In genomic region chr5:181051841-181052525, GRCh38 we compare ENCODE assay signal across 11 cellular contexts. TPM values are rescaled to one million over a fixed set of nuclear protein-coding genes. Genes with fewer than 3 reads are reported as not detected.
DNase-seq lines count a peak whose midpoint lies in the region; ATAC-seq and TF ChIP-seq lines count a peak whose summit lies in the region.
"Had no signal": no experiment of that assay in that cellular context is flagged by ENCODE, and none has a peak within 500 bp of the region (broad histone marks: within the 10 kb centered on the region; RNA-seq: fewer than 3 reads in every experiment).

No MANE protein-coding gene starts in this region.

- no peaks in the 10 kb centered on the region for H3K36me3 ChIP-seq in PC-3 (ENCODE audit: low read depth, low read length)

- peak overlapping the region; percentile 84 for H2AFZ ChIP-seq in PC-3 (ENCODE audit: low read length)

- peaks cover 4% of the 10 kb centered on the region for H3K36me3 Mint-ChIP-seq in activated CD8-positive, alpha-beta memory T cell treated with anti-CD3 and anti-CD28 coated beads, Interleukin-2, amount 10 ng/mL, durations not matched to agents 7 days and 5 days
- H3K36me3 Mint-ChIP-seq in endothelial cell (ENCODE audit: low read depth, unreplicated experiment): peaks cover 20% of the 10 kb centered on the region
- H3K36me3 Mint-ChIP-seq in stimulated activated naive B cell treated with anti-CD40 and anti-IgM and Interleukin-4, amounts not matched to agents 10 μg/mL and 1 μg/mL and 100 μg/mL, for 72 hours: peaks cover 3 to 4% of the 10 kb centered on the region in 2 donors

- TF ChIP-seq CTCF in PC-3 (conservative IDR thresholded peaks at IDR 0.05; ENCODE audit: low read depth, low read length): no peak
- TF ChIP-seq CTCF in endothelial cell (IDR thresholded peaks at IDR 0.05; ENCODE audit: unreplicated experiment): no peak

- BruUV-seq in PC-3 (replicated peaks; lab: Mats Ljungman, UMichigan): no TSS peak

- DNase-seq in activated CD8-positive, alpha-beta memory T cell treated with anti-CD3 and anti-CD28 coated beads, Interleukin-2, amount 10 ng/mL, durations not matched to agents 7 days and 5 days: peak; percentile 22
- DNase-seq in activated CD8-positive, alpha-beta memory T cell treated with anti-CD3 and anti-CD28 coated beads, Interleukin-2, amount 50 U/mL, for 4 hours: no peak
- no peak for DNase-seq in PC-3
- DNase-seq in endothelial cell (ENCODE audit: low spot score): no peak
- no peak for DNase-seq in stimulated activated naive B cell treated with anti-CD40 and anti-IgM and Interleukin-4, amounts not matched to agents 10 μg/mL and 1 μg/mL and 100 μg/mL, for 72 hours
- DNase-seq in HK-2 (ENCODE audit: unreplicated experiment): no peak
- no peak for DNase-seq in NCI-H1048 (lab: John Stamatoyannopoulos, UW)
- DNase-seq: activated CD4-positive, alpha-beta T cell treated with anti-CD3 and anti-CD28 coated beads, Interleukin-2, amount 50 U/mL, for 1 hour; central memory CD4-positive, alpha-beta T cell; stimulated activated CD4-positive, alpha-beta T cell treated with anti-CD3 and anti-CD28 coated beads, Interleukin-1b, Interleukin-23, amount 100 ng/mL, for 48 hours had no signal

- peak overlapping the region; percentile 51 for H3K27ac Mint-ChIP-seq in activated CD8-positive, alpha-beta memory T cell treated with anti-CD3 and anti-CD28 coated beads, Interleukin-2, amount 10 ng/mL, durations not matched to agents 7 days and 5 days
- no peak overlapping the region for H3K27ac Mint-ChIP-seq in endothelial cell (ENCODE audit: unreplicated experiment)
- peak overlapping the region; percentile 84 for H3K27ac Mint-ChIP-seq in stimulated activated naive B cell treated with anti-CD40 and anti-IgM and Interleukin-4, amounts not matched to agents 10 μg/mL and 1 μg/mL and 100 μg/mL, for 72 hours

- H3K9ac ChIP-seq in PC-3 (ENCODE audit: low read length): no peak overlapping the region

- no peaks in the 10 kb centered on the region for H3K79me2 ChIP-seq in PC-3 (ENCODE audit: low read length)

- H3K27me3 ChIP-seq in PC-3 (ENCODE audit: low read length): peaks cover 36% of the 10 kb centered on the region

- no peaks in the 10 kb centered on the region for H3K9me2 ChIP-seq in PC-3 (replicated peaks; ENCODE audit: low read length)

- H3K4me1 ChIP-seq in PC-3 (ENCODE audit: insufficient read depth, low read length): 0 out of 2 replicates have a peak, but pooled peaks cover 3% of the 10 kb centered on the region

- no peaks in the 10 kb centered on the region for H3K9me3 Mint-ChIP-seq in activated CD8-positive, alpha-beta memory T cell treated with anti-CD3 and anti-CD28 coated beads, Interleukin-2, amount 10 ng/mL, durations not matched to agents 7 days and 5 days (ENCODE audit: low read depth)
- no peaks in the 10 kb centered on the region for H3K9me3 Mint-ChIP-seq in endothelial cell (ENCODE audit: unreplicated experiment)
- peaks cover 4% of the 10 kb centered on the region in 2 donors for H3K9me3 Mint-ChIP-seq in stimulated activated naive B cell treated with anti-CD40 and anti-IgM and Interleukin-4, amounts not matched to agents 10 μg/mL and 1 μg/mL and 100 μg/mL, for 72 hours

- intact Hi-C loops in PC-3 (cut with micrococcal nuclease): loop anchor here (5.0 kb wide), 1 partner anchor 120 kb away; no protein-coding TSS in a partner anchor

- H3K27ac ChIP-seq in PC-3 (ENCODE audit: low read length): no peak overlapping the region

- H4K20me1 ChIP-seq in PC-3 (ENCODE audit: low read length): no peaks in the 10 kb centered on the region

- CTCF ChIA-PET in activated CD8-positive, alpha-beta memory T cell treated with anti-CD3 and anti-CD28 coated beads, Interleukin-2, amount 10 ng/mL, durations not matched to agents 7 days and 5 days (lab: Charles Lee): no interaction called here
- CTCF ChIA-PET in PC-3 (lab: Charles Lee): no interaction called here

- H3K9me3 ChIP-seq in PC-3 (ENCODE audit: low read length): no peaks in the 10 kb centered on the region

- no peaks in the 10 kb centered on the region for H3F3A ChIP-seq in PC-3 (ENCODE audit: low read length, unreplicated experiment)

- peak overlapping the region; percentile 77 for H3K4me2 ChIP-seq in PC-3 (ENCODE audit: low read length)

- ATAC-seq in activated CD8-positive, alpha-beta memory T cell treated with anti-CD3 and anti-CD28 coated beads, Interleukin-2, amount 10 ng/mL, durations not matched to agents 7 days and 5 days: no peak
- ATAC-seq in PC-3: no peak
- no peak for ATAC-seq in stimulated activated naive B cell treated with anti-CD40 and anti-IgM and Interleukin-4, amounts not matched to agents 10 μg/mL and 1 μg/mL and 100 μg/mL, for 72 hours (replicated peaks)
- ATAC-seq in HG02678 (IDR thresholded peaks at IDR 0.05; ENCODE audit: unreplicated experiment): no peak

- POLR2A ChIA-PET in PC-3 (lab: Charles Lee; ENCODE audit: unreplicated experiment): no interaction called here

- H3K4me1 Mint-ChIP-seq in activated CD8-positive, alpha-beta memory T cell treated with anti-CD3 and anti-CD28 coated beads, Interleukin-2, amount 10 ng/mL, durations not matched to agents 7 days and 5 days: peaks cover 10% of the 10 kb centered on the region
- H3K4me1 Mint-ChIP-seq in endothelial cell (ENCODE audit: unreplicated experiment): peaks cover 17% of the 10 kb centered on the region
- H3K4me1 Mint-ChIP-seq in stimulated activated naive B cell treated with anti-CD40 and anti-IgM and Interleukin-4, amounts not matched to agents 10 μg/mL and 1 μg/mL and 100 μg/mL, for 72 hours: peaks cover 22 to 26% of the 10 kb centered on the region in 2 donors

- peaks cover 71% of the 10 kb centered on the region for H3K27me3 Mint-ChIP-seq in activated CD8-positive, alpha-beta memory T cell treated with anti-CD3 and anti-CD28 coated beads, Interleukin-2, amount 10 ng/mL, durations not matched to agents 7 days and 5 days
- H3K27me3 Mint-ChIP-seq in endothelial cell (ENCODE audit: unreplicated experiment): peaks cover 32% of the 10 kb centered on the region
- peaks cover 54 to 72% of the 10 kb centered on the region in 2 donors for H3K27me3 Mint-ChIP-seq in stimulated activated naive B cell treated with anti-CD40 and anti-IgM and Interleukin-4, amounts not matched to agents 10 μg/mL and 1 μg/mL and 100 μg/mL, for 72 hours

- H3K4me3 Mint-ChIP-seq in activated CD8-positive, alpha-beta memory T cell treated with anti-CD3 and anti-CD28 coated beads, Interleukin-2, amount 10 ng/mL, durations not matched to agents 7 days and 5 days: peak overlapping the region; percentile 51
- peak overlapping the region; percentile 88 for H3K4me3 Mint-ChIP-seq in endothelial cell (ENCODE audit: unreplicated experiment)
- H3K4me3 Mint-ChIP-seq in stimulated activated naive B cell treated with anti-CD40 and anti-IgM and Interleukin-4, amounts not matched to agents 10 μg/mL and 1 μg/mL and 100 μg/mL, for 72 hours: peak overlapping the region; percentile 77

- peak overlapping the region; percentile 74 for H3K4me3 ChIP-seq in PC-3 (ENCODE audit: low read length)

RNA-seq across cellular contexts. Expression of gene BTNL9, which starts 11.9 kb away (rescaled TPM):
- not detected for total RNA-seq in activated CD8-positive, alpha-beta memory T cell treated with anti-CD3 and anti-CD28 coated beads, Interleukin-2, amount 10 ng/mL, durations not matched to agents 7 days and 5 days
- total RNA-seq in PC-3 (2014; rRNA removed) (11.5 and 15.4 TPM in 2 replicates), endothelial cell (ENCODE audit: unreplicated experiment) (24.3 TPM)

Comparison
In these comparisons a context has a peak if more than half of its experiments do, and no peak if none do; other contexts are left out.
1. RNA of gene BTNL9, which starts 11.9 kb away (total RNA-seq): 24.3 TPM in endothelial cell (single experiment) and 11.5 to 15.4 TPM in PC-3; not detected in activated CD8-positive, alpha-beta memory T cell treated with anti-CD3 and anti-CD28 coated beads, Interleukin-2, amount 10 ng/mL, durations not matched to agents 7 days and 5 days; every median in the first group is over 10 times any median in the second.
2. Peak in every context shown above with its lines, with median percentiles within 50 percentile points of each other: H3K4me3 Mint-ChIP-seq.